ENCODE assay signal across 8 cellular contexts in genomic region chr4:2468464-2469191, GRCh38. TPM values are rescaled to one million over a fixed set of nuclear protein-coding genes. Genes with fewer than 3 reads are reported as not detected.
DNase-seq lines count a peak whose midpoint lies in the region; TF ChIP-seq lines count a peak whose summit lies in the region.

Gene RNF4 (plus strand): TSS chr4:2469106. CDS start chr4:2490494, 21,388 bp downstream.

- CTCF ChIA-PET in activated naive CD4-positive, alpha-beta T cell treated with anti-CD3 and anti-CD28 coated beads, Interleukin-2, amount 10 ng/mL, durations not matched to agents 7 days and 5 days (lab: Charles Lee), result interaction anchor here (0.7 to 1.4 kb wide), 7 partner anchors 17 to 248 kb away, joined by 3 to 8 read pairs (median 4); no protein-coding TSS in a partner anchor

- H3K9ac ChIP-seq in SK-N-MC (ENCODE audit: insufficient read length), result peak within 1 kb of the TSS; percentile 94

- H3K27me3 Mint-ChIP-seq in HFFc6 (ENCODE audit: insufficient read depth), result no peaks in the 10 kb centered on the region
- peaks cover 3% of the 10 kb centered on the region for H3K27me3 Mint-ChIP-seq in activated naive CD4-positive, alpha-beta T cell treated with anti-CD3 and anti-CD28 coated beads, Interleukin-2, amount 10 ng/mL, durations not matched to agents 7 days and 5 days

- peak; percentile 81 for DNase-seq in GM04503 (ENCODE audit: low read depth)
- DNase-seq in HFFc6, result peak; percentile 94
- peak; percentile 99 for DNase-seq in NB4 (ENCODE audit: low read depth)
- DNase-seq in SK-N-MC (ENCODE audit: low read depth, low spot score), result peak; percentile 85
- peak; percentile 98 for DNase-seq in activated naive CD4-positive, alpha-beta T cell treated with anti-CD3 and anti-CD28 coated beads, Interleukin-2, amount 10 ng/mL, durations not matched to agents 7 days and 5 days
- DNase-seq in germinal center (ENCODE audit: low spot score), result peak; percentile 99
- peak; percentile 56 to 97 (median 92) for DNase-seq in nucleus accumbens (lab: John Stamatoyannopoulos, UW)
- peak; percentile 98 to 99 for DNase-seq in suprapubic skin (ENCODE audit: low spot score in 2 of 2)

- H3K27ac ChIP-seq in SK-N-MC, result peak within 1 kb of the TSS; percentile 86
- peak within 1 kb of the TSS; percentile 94 for H3K27ac ChIP-seq in suprapubic skin

- WGBS in suprapubic skin, result no CpG with 5 or more reads among the region's 73 CpGs

- peak within 1 kb of the TSS; percentile 89 for H3K27ac Mint-ChIP-seq in HFFc6
- H3K27ac Mint-ChIP-seq in activated naive CD4-positive, alpha-beta T cell treated with anti-CD3 and anti-CD28 coated beads, Interleukin-2, amount 10 ng/mL, durations not matched to agents 7 days and 5 days, result peak within 1 kb of the TSS; percentile 99

- peaks cover 12% of the 10 kb centered on the region for H3K9me3 Mint-ChIP-seq in HFFc6
- no peaks in the 10 kb centered on the region for H3K9me3 Mint-ChIP-seq in activated naive CD4-positive, alpha-beta T cell treated with anti-CD3 and anti-CD28 coated beads, Interleukin-2, amount 10 ng/mL, durations not matched to agents 7 days and 5 days

- H3K9me3 ChIP-seq in SK-N-MC (ENCODE audit: low read depth, low read length) (peaks cover 17% of the 10 kb centered on the region; the same call in 1 of the 2 replicates), suprapubic skin (no peaks in the 10 kb centered on the region)

- H3K4me1 Mint-ChIP-seq in HFFc6 (ENCODE audit: low read depth), result peaks cover 32% of the 10 kb centered on the region
- peaks cover 43% of the 10 kb centered on the region for H3K4me1 Mint-ChIP-seq in activated naive CD4-positive, alpha-beta T cell treated with anti-CD3 and anti-CD28 coated beads, Interleukin-2, amount 10 ng/mL, durations not matched to agents 7 days and 5 days

- no peak for TF ChIP-seq CTCF in HFFc6 (IDR thresholded peaks at IDR 0.05)
- TF ChIP-seq CTCF in NB4 (IDR thresholded peaks at IDR 0.05; ENCODE audit: low read depth, low read length), result no peak
- TF ChIP-seq CTCF in suprapubic skin (IDR thresholded peaks at IDR 0.05), result no peak

- peaks cover 29% of the 10 kb centered on the region for H3K4me1 ChIP-seq in suprapubic skin

- peak within 1 kb of the TSS; percentile 81 for H3K4me3 ChIP-seq in NB4 (ENCODE audit: low read depth, low read length)
- peak within 1 kb of the TSS; percentile 81 for H3K4me3 ChIP-seq in SK-N-MC
- H3K4me3 ChIP-seq in suprapubic skin, result peak within 1 kb of the TSS; percentile 99

- no peak for TF ChIP-seq EP300 in suprapubic skin (IDR thresholded peaks at IDR 0.05)

- no peaks in the 10 kb centered on the region for H3K27me3 ChIP-seq in suprapubic skin

- H3K36me3 ChIP-seq in SK-N-MC (ENCODE audit: insufficient read depth, low read length) (peaks cover 34% of the 10 kb centered on the region), suprapubic skin (peaks cover 10% of the 10 kb centered on the region)

- peak; percentile 70 for TF ChIP-seq POLR2A in NB4 (IDR thresholded peaks at IDR 0.05; ENCODE audit: extremely low read depth, insufficient read length)
- peak; percentile 29 to 66 for TF ChIP-seq POLR2A in suprapubic skin (IDR thresholded peaks at IDR 0.05)

- peaks cover 47% of the 10 kb centered on the region for H3K36me3 Mint-ChIP-seq in HFFc6 (ENCODE audit: low read depth)
- H3K36me3 Mint-ChIP-seq in activated naive CD4-positive, alpha-beta T cell treated with anti-CD3 and anti-CD28 coated beads, Interleukin-2, amount 10 ng/mL, durations not matched to agents 7 days and 5 days, result peaks cover 36% of the 10 kb centered on the region

- H3K4me3 Mint-ChIP-seq in HFFc6, result peak within 1 kb of the TSS; percentile 94
- peak within 1 kb of the TSS; percentile 98 for H3K4me3 Mint-ChIP-seq in activated naive CD4-positive, alpha-beta T cell treated with anti-CD3 and anti-CD28 coated beads, Interleukin-2, amount 10 ng/mL, durations not matched to agents 7 days and 5 days

RNA-seq across cellular contexts. Expression of gene RNF4, which starts in this region (rescaled TPM):
- 10 to 100 TPM; 46.1 to 52.8 (median 49.9) TPM for total RNA-seq in HFFc6 (2021; fragmentation: NEBNext Ultra II Directional; extraction: Animal tissue kit (Norgen Biotek cat#: 25700))
- 10 to 100 TPM; 31.2 to 57.2 (median 44.0) TPM for total RNA-seq in suprapubic skin

Comparison
In these comparisons a context has a peak if more than half of its experiments do, and no peak if none do; other contexts are left out.
1. Peak in every context shown above with its lines: DNase-seq, H3K4me3 ChIP-seq and H3K27ac ChIP-seq.